10 cellular contexts compared by ENCODE assay signal in the genomic region with DNA sequence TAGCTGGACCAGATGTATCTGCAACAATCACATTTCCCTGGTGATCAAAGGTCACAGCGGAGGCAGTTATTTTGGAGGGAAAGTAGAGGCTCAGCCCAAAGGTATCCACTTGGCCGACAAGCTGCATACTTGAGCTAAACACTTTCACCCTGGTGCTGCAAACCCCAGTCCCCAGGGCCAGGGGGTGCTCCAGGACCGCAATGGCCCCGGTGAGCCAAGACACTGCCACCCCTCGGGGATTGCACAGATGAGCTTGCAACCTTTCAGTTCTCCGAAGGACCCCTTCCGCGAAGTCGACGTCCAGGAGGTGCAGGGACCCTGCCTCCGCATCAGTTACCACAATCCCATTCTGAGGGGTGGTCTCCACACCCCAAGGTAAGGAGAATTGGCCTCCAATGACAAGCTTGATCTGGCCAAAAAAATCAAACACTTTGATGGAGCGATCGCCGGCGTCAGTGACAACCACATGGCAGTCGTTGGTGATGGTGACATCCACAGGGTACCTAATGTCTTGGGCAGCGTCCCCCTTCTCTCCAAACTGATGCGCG. TPM values are rescaled to one million over a fixed set of nuclear protein-coding genes. Genes with fewer than 3 reads are reported as not detected.
DNase-seq lines count a peak whose midpoint lies in the region; ATAC-seq and TF ChIP-seq lines count a peak whose summit lies in the region.
"Had no signal": no experiment of that assay in that cellular context is flagged by ENCODE, and none has a peak within 500 bp of the region (broad histone marks: within the 10 kb centered on the region; RNA-seq: fewer than 3 reads in every experiment).

No MANE protein-coding gene starts in this region.

- H3K4me1 ChIP-seq in PC-9 (replicated peaks; ENCODE audit: insufficient read depth): no peaks in the 10 kb centered on the region
- peaks cover 0 to 19% (median 4%) of the 10 kb centered on the region in 3 donors for H3K4me1 ChIP-seq in gastroesophageal sphincter

- DNase-seq in activated CD4-positive, alpha-beta T cell treated with anti-CD3 and anti-CD28 coated beads, Interleukin-2, amount 10 ng/mL, durations not matched to agents 7 days and 5 days: no peak
- DNase-seq in activated CD4-positive, alpha-beta T cell treated with anti-CD3 and anti-CD28 coated beads for 4 hours: no peak
- DNase-seq in PC-9 (no peak), NCI-H146 (lab: John Stamatoyannopoulos, UW) (no peak), AG08396 (ENCODE audit: low spot score) (no peak)
- DNase-seq: stimulated activated CD4-positive, alpha-beta T cell treated with anti-CD3 and anti-CD28 coated beads, Interleukin-15, amount 100 ng/mL, for 24 hours had no signal

- no peak overlapping the region for H3K4me2 ChIP-seq in PC-9
- H3K4me2 ChIP-seq: BLaER1 had no signal

- ATAC-seq in gastroesophageal sphincter: no peak
- no peak for ATAC-seq in stimulated activated memory B cell treated with anti-CD40 and anti-IgM and Interleukin-4, amounts not matched to agents 10 μg/mL and 1 μg/mL and 100 μg/mL, for 72 hours
- ATAC-seq in HG02610 (IDR thresholded peaks at IDR 0.05; ENCODE audit: unreplicated experiment): no peak

- intact Hi-C loops in PC-9 (cut with micrococcal nuclease; ENCODE audit: unreplicated experiment): loop anchor here (1.0 to 10.0 kb wide), 6 partner anchors 133 to 537 kb away; no protein-coding TSS in a partner anchor

- no peaks in the 10 kb centered on the region for H3K9me2 ChIP-seq in PC-9 (ENCODE audit: insufficient read depth)

- H4K20me1 ChIP-seq in PC-9 (ENCODE audit: insufficient read depth): no peaks in the 10 kb centered on the region
- H4K20me1 ChIP-seq: BLaER1 had no signal

- H3K79me2 ChIP-seq in PC-9 (ENCODE audit: low read depth): no peaks in the 10 kb centered on the region

- TSS peak; percentile 45 for BruUV-seq in PC-9 (replicated peaks; lab: Mats Ljungman, UMichigan)

- peaks cover 12% of the 10 kb centered on the region for H3K4me1 Mint-ChIP-seq in activated CD4-positive, alpha-beta T cell treated with anti-CD3 and anti-CD28 coated beads, Interleukin-2, amount 10 ng/mL, durations not matched to agents 7 days and 5 days
- peaks cover 9% of the 10 kb centered on the region for H3K4me1 Mint-ChIP-seq in stimulated activated memory B cell treated with anti-CD40 and anti-IgM and Interleukin-4, amounts not matched to agents 10 μg/mL and 1 μg/mL and 100 μg/mL, for 72 hours

- no peak overlapping the region for H3K27ac Mint-ChIP-seq in activated CD4-positive, alpha-beta T cell treated with anti-CD3 and anti-CD28 coated beads, Interleukin-2, amount 10 ng/mL, durations not matched to agents 7 days and 5 days
- peak overlapping the region; percentile 82 for H3K27ac Mint-ChIP-seq in stimulated activated memory B cell treated with anti-CD40 and anti-IgM and Interleukin-4, amounts not matched to agents 10 μg/mL and 1 μg/mL and 100 μg/mL, for 72 hours

- no peak overlapping the region for H3K4me3 ChIP-seq in PC-9
- H3K4me3 ChIP-seq in gastroesophageal sphincter: peak overlapping the region; percentile 49 to 69
- H3K4me3 ChIP-seq: BLaER1 had no signal

- POLR2A ChIA-PET in activated CD4-positive, alpha-beta T cell treated with anti-CD3 and anti-CD28 coated beads, Interleukin-2, amount 10 ng/mL, durations not matched to agents 7 days and 5 days (lab: Charles Lee): no interaction called here
- POLR2A ChIA-PET in PC-9 (lab: Charles Lee; ENCODE audit: unreplicated experiment): no interaction called here

- H3K27ac ChIP-seq in PC-9: no peak overlapping the region
- H3K27ac ChIP-seq in gastroesophageal sphincter: peak overlapping the region in 3 of 4 donors; percentile 65 to 71 (median 69)
- H3K27ac ChIP-seq: BLaER1 had no signal

- peaks cover 58% of the 10 kb centered on the region for H3K27me3 Mint-ChIP-seq in activated CD4-positive, alpha-beta T cell treated with anti-CD3 and anti-CD28 coated beads, Interleukin-2, amount 10 ng/mL, durations not matched to agents 7 days and 5 days
- no peaks in the 10 kb centered on the region for H3K27me3 Mint-ChIP-seq in stimulated activated memory B cell treated with anti-CD40 and anti-IgM and Interleukin-4, amounts not matched to agents 10 μg/mL and 1 μg/mL and 100 μg/mL, for 72 hours

- no peaks in the 10 kb centered on the region for H3F3A ChIP-seq in PC-9 (ENCODE audit: insufficient read depth, low read depth)

- H3K36me3 ChIP-seq in PC-9 (ENCODE audit: low read depth) (no peaks in the 10 kb centered on the region), gastroesophageal sphincter (no peaks in the 10 kb centered on the region)

- CTCF ChIA-PET in activated CD4-positive, alpha-beta T cell treated with anti-CD3 and anti-CD28 coated beads, Interleukin-2, amount 10 ng/mL, durations not matched to agents 7 days and 5 days (lab: Charles Lee): interaction anchor here (2.0 kb wide), 1 partner anchor 24 kb away, joined by 6 read pairs; no protein-coding TSS in a partner anchor
- CTCF ChIA-PET in PC-9 (lab: Charles Lee): interaction anchor here (0.5 to 1.5 kb wide), 5 partner anchors 21 to 407 kb away, joined by 3 to 6 read pairs (median 5); a partner anchor contains a TSS

- no peaks in the 10 kb centered on the region for H3K27me3 ChIP-seq in PC-9 (ENCODE audit: insufficient read depth, low read depth)
- no peaks in the 10 kb centered on the region for H3K27me3 ChIP-seq in gastroesophageal sphincter
- H3K27me3 ChIP-seq: BLaER1 had no signal

- H3K36me3 Mint-ChIP-seq in activated CD4-positive, alpha-beta T cell treated with anti-CD3 and anti-CD28 coated beads, Interleukin-2, amount 10 ng/mL, durations not matched to agents 7 days and 5 days (ENCODE audit: low read depth): no peaks in the 10 kb centered on the region
- H3K36me3 Mint-ChIP-seq in stimulated activated memory B cell treated with anti-CD40 and anti-IgM and Interleukin-4, amounts not matched to agents 10 μg/mL and 1 μg/mL and 100 μg/mL, for 72 hours: no peaks in the 10 kb centered on the region

- TF ChIP-seq EP300 in gastroesophageal sphincter (IDR thresholded peaks at IDR 0.05): no peak

- H3K4me3 Mint-ChIP-seq in activated CD4-positive, alpha-beta T cell treated with anti-CD3 and anti-CD28 coated beads, Interleukin-2, amount 10 ng/mL, durations not matched to agents 7 days and 5 days: peak overlapping the region; percentile 21
- peak overlapping the region; percentile 38 for H3K4me3 Mint-ChIP-seq in stimulated activated memory B cell treated with anti-CD40 and anti-IgM and Interleukin-4, amounts not matched to agents 10 μg/mL and 1 μg/mL and 100 μg/mL, for 72 hours

- no peak overlapping the region for H2AFZ ChIP-seq in PC-9

- TF ChIP-seq CTCF in PC-9 (conservative IDR thresholded peaks at IDR 0.05): no peak
- no peak for TF ChIP-seq CTCF in gastroesophageal sphincter (IDR thresholded peaks at IDR 0.05)

- WGBS in gastroesophageal sphincter (ENCODE audit: low coverage in 1 of 2), 2 donors: 83 to 100% methylated on average over 1 to 2 of the region's 19 CpGs

- no peak for TF ChIP-seq POLR2A in gastroesophageal sphincter (IDR thresholded peaks at IDR 0.05)

- no peaks in the 10 kb centered on the region for H3K9me3 ChIP-seq in PC-9 (ENCODE audit: insufficient read depth, low read depth)
- H3K9me3 ChIP-seq in gastroesophageal sphincter: no peaks in the 10 kb centered on the region

- no peaks in the 10 kb centered on the region for H3K9me3 Mint-ChIP-seq in activated CD4-positive, alpha-beta T cell treated with anti-CD3 and anti-CD28 coated beads, Interleukin-2, amount 10 ng/mL, durations not matched to agents 7 days and 5 days
- no peaks in the 10 kb centered on the region for H3K9me3 Mint-ChIP-seq in stimulated activated memory B cell treated with anti-CD40 and anti-IgM and Interleukin-4, amounts not matched to agents 10 μg/mL and 1 μg/mL and 100 μg/mL, for 72 hours

RNA-seq across cellular contexts. Expression of a gene that starts 0.8 kb away (rescaled TPM):
- total RNA-seq in activated CD4-positive, alpha-beta T cell treated with anti-CD3 and anti-CD28 coated beads, Interleukin-2, amount 10 ng/mL, durations not matched to agents 7 days and 5 days: under 1 TPM in 1 of 2 experiments, not detected in 1; 0.08 TPM
- 0.90 and 1.0 TPM in 2 replicates for total RNA-seq in PC-9 (2021)
- total RNA-seq in gastroesophageal sphincter: under 1 TPM; 0.54 to 0.93 (median 0.67) TPM

RNA-seq across cellular contexts. Expression of a gene that starts 33.2 kb away (rescaled TPM):
- 1 to 10 TPM; 5.4 to 5.8 TPM for total RNA-seq in activated CD4-positive, alpha-beta T cell treated with anti-CD3 and anti-CD28 coated beads, Interleukin-2, amount 10 ng/mL, durations not matched to agents 7 days and 5 days
- total RNA-seq in PC-9 (2021): 7.0 and 10.5 TPM in 2 replicates
- 1 to 10 TPM; 5.7 to 8.9 (median 7.2) TPM for total RNA-seq in gastroesophageal sphincter

RNA-seq across cellular contexts. Expression of a gene that starts 33.6 kb away (rescaled TPM):
- 10 to 100 TPM in 1 of 2 experiments, 1 to 10 TPM in 1; 8.9 to 10.5 TPM for total RNA-seq in activated CD4-positive, alpha-beta T cell treated with anti-CD3 and anti-CD28 coated beads, Interleukin-2, amount 10 ng/mL, durations not matched to agents 7 days and 5 days
- total RNA-seq in PC-9 (2021) (15.6 and 21.5 TPM in 2 replicates), gastroesophageal sphincter (10 to 100 TPM; 11.0 to 14.5 (median 12.7) TPM)
